In genomic region chr20:50186151-50186885, GRCh38 we compare ENCODE assay signal across 8 cellular contexts. TPM values are rescaled to one million over a fixed set of nuclear protein-coding genes. Genes with fewer than 3 reads are reported as not detected.
DNase-seq lines count a peak whose midpoint lies in the region; ATAC-seq, FAIRE-seq and TF ChIP-seq lines count a peak whose summit lies in the region.

No MANE protein-coding gene starts in this region.

- no peak overlapping the region for H3K27ac Mint-ChIP-seq in astrocyte (ENCODE audit: unreplicated experiment)

- H3K9me3 Mint-ChIP-seq in astrocyte (ENCODE audit: unreplicated experiment), result peaks cover 2% of the 10 kb centered on the region

- H4K20me1 ChIP-seq in astrocyte (ENCODE audit: insufficient read depth, low read length), result no peaks in the 10 kb centered on the region

- H3K9me3 ChIP-seq in astrocyte (ENCODE audit: insufficient read depth, low read depth, low read length) (no peaks in the 10 kb centered on the region), small intestine (ENCODE audit: control insufficient read depth, low read depth) (no peaks in the 10 kb centered on the region)

- H3K4me3 ChIP-seq in astrocyte (ENCODE audit: insufficient read depth, low read depth, low read length), result no peak overlapping the region
- no peak overlapping the region for H3K4me3 ChIP-seq in small intestine (ENCODE audit: low read depth in 1 of 2, low read length in 2 of 2)

- H3K36me3 Mint-ChIP-seq in astrocyte (ENCODE audit: low read depth, unreplicated experiment), result peaks cover 4% of the 10 kb centered on the region

- H3K27me3 Mint-ChIP-seq in astrocyte (ENCODE audit: low read depth, unreplicated experiment), result peaks cover 10% of the 10 kb centered on the region

- ATAC-seq in GM18907 (IDR thresholded peaks at IDR 0.05; ENCODE audit: unreplicated experiment), result no peak
- no peak for ATAC-seq in GM19463 (IDR thresholded peaks at IDR 0.05; ENCODE audit: unreplicated experiment)

- TF ChIP-seq POLR2A in GM12891 (IDR thresholded peaks at IDR 0.05; ENCODE audit: low read depth, low read length), result no peak

- no peaks in the 10 kb centered on the region for H3K4me1 Mint-ChIP-seq in astrocyte (ENCODE audit: low read depth, unreplicated experiment)

- H3K4me1 ChIP-seq in astrocyte (ENCODE audit: insufficient read depth, low read length) (peaks cover 8% of the 10 kb centered on the region), small intestine (ENCODE audit: control insufficient read depth in 2 of 2, insufficient read depth in 1 of 2, low read depth in 1 of 2, low read length in 1 of 2) (no peaks in the 10 kb centered on the region)

- no peaks in the 10 kb centered on the region for H3K36me3 ChIP-seq in astrocyte (ENCODE audit: insufficient read depth, low read length)
- no peaks in the 10 kb centered on the region for H3K36me3 ChIP-seq in small intestine (ENCODE audit: control insufficient read depth in 2 of 2, insufficient read depth in 2 of 2, low read length in 2 of 2)

- H3K4me3 Mint-ChIP-seq in astrocyte (ENCODE audit: unreplicated experiment), result no peak overlapping the region

- no peak for DNase-seq in GM12891 (ENCODE audit: insufficient read length, low spot score)
- peak; percentile 83 for DNase-seq in NCI-H2029 (lab: John Stamatoyannopoulos, UW)
- peak; percentile 96 for DNase-seq in T-helper 9 cell
- DNase-seq in astrocyte (ENCODE audit: low read depth), result peak; percentile 33
- DNase-seq in hepatic stellate cell (ENCODE audit: low spot score), result peak; percentile 81
- DNase-seq in small intestine, result peak; percentile 81

- 13 to 17% (median 16%) methylated on average over 16 of the region's 16 CpGs for WGBS in small intestine, 3 donors

- H3K27ac ChIP-seq in astrocyte (ENCODE audit: low read depth, low read length) (no peak overlapping the region), small intestine (ENCODE audit: low read depth in 1 of 2, low read length in 1 of 2) (no peak overlapping the region)

- H2AFZ ChIP-seq in astrocyte (ENCODE audit: low read depth, low read length), result peak overlapping the region; percentile 70

- TF ChIP-seq CTCF in astrocyte (IDR thresholded peaks at IDR 0.05; ENCODE audit: insufficient read depth, low read depth, low read length), result peak; percentile 96

- no peaks in the 10 kb centered on the region for H3K27me3 ChIP-seq in astrocyte (ENCODE audit: insufficient read depth, low read length)
- no peaks in the 10 kb centered on the region for H3K27me3 ChIP-seq in small intestine (ENCODE audit: control insufficient read depth in 2 of 2, insufficient read depth in 2 of 2, low read length in 2 of 2)

- no peak overlapping the region for H3K4me2 ChIP-seq in astrocyte (ENCODE audit: low read length)

- no peaks in the 10 kb centered on the region for H3K79me2 ChIP-seq in astrocyte (ENCODE audit: insufficient read depth, low read length)

- FAIRE-seq in GM12891 (lab: Jason Lieb, UNC) (peak; percentile 51), astrocyte (lab: Jason Lieb, UNC) (no peak), small intestine (lab: Jason Lieb, UNC) (no peak)

- peak overlapping the region; percentile 44 for H3K9ac ChIP-seq in astrocyte (ENCODE audit: low read length)

TF ChIP-seq in GM12891, 5 proteins besides CTCF, POLR2A, EP300 and RAD21:
- TF ChIP-seq PAX5 (IDR thresholded peaks at IDR 0.05; ENCODE audit: insufficient read depth, low read length, severe bottlenecking) (no peak), POU2F2 (IDR thresholded peaks at IDR 0.05; ENCODE audit: low read depth, low read length) (no peak), TAF1 (IDR thresholded peaks at IDR 0.05; ENCODE audit: low read depth, low read length) (no peak), POLR2AphosphoS5 (IDR thresholded peaks at IDR 0.05; ENCODE audit: low read depth, low read length) (no peak), SPI1 (IDR thresholded peaks at IDR 0.05; ENCODE audit: low read depth, low read length) (no peak)

RNA-seq across cellular contexts. Expression of gene CEBPB, which starts 4.3 kb away (rescaled TPM):
- polyA plus RNA-seq in GM12891 (2012; ENCODE audit: low read depth, missing spikeins), result 0.60 TPM
- 33.8 and 34.6 TPM in 2 replicates for total RNA-seq in astrocyte
- 10 to 100 TPM in 2 of 3 donors, 1 to 10 TPM in 1; 7.6 to 21.1 (median 19.7) TPM for polyA plus RNA-seq in small intestine

RNA-seq across cellular contexts. Expression of gene PEDS1, which starts 32.8 kb away (rescaled TPM):
- 10.1 TPM for polyA plus RNA-seq in GM12891 (2012; ENCODE audit: low read depth, missing spikeins)
- 41.6 and 44.1 TPM in 2 replicates for total RNA-seq in astrocyte
- 10 to 100 TPM; 16.8 to 33.5 (median 20.8) TPM for polyA plus RNA-seq in small intestine
